In the genomic region with DNA sequence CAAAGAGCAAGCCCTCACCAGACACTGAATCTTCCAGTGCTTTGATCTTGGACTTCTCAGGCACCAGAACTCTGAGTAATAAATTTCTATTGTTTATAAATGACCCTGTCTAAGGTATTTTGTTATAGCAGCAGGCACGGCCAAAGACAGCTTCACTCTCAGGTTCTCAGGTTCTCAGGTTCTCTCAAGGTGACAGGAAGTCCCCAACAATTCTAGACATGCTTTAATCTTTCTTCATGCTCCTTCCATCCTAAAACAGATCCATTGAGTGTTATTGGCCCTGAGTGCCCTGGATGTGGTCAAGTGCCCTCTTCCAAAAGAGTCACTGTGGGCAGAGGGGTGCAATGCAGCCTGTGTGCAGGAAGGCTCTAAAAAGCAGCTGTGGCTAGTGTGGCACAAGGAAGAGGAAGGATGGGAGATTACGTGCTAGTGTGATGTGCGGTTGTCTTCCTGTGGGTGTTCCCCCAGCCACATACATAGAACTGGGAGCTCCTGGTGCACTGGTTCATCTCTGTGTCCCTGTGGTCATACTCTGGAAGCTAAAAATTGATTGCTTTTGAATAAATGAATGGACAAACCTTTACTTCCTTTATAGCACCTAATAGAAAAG, we compare ENCODE assay signal across 12 cellular contexts. TPM values are rescaled to one million over a fixed set of nuclear protein-coding genes. Genes with fewer than 3 reads are reported as not detected.
DNase-seq lines count a peak whose midpoint lies in the region; ATAC-seq and TF ChIP-seq lines count a peak whose summit lies in the region.
"Had no signal": no experiment of that assay in that cellular context is flagged by ENCODE, and none has a peak within 500 bp of the region (broad histone marks: within the 10 kb centered on the region; RNA-seq: fewer than 3 reads in every experiment).

No MANE protein-coding gene starts in this region.

- no peaks in the 10 kb centered on the region for H3K27me3 Mint-ChIP-seq in dendritic cell treated with granulocyte-macrophage colony-stimulating factor and Interleukin-4, amounts not matched to agents 40 ng/mL and 50 ng/mL, for 4 days

- H3K9me3 ChIP-seq in upper lobe of right lung, result no peaks in the 10 kb centered on the region
- H3K9me3 ChIP-seq: BE2C had no signal

- intact Hi-C loops in dendritic cell treated with granulocyte-macrophage colony-stimulating factor and Interleukin-4, amounts not matched to agents 40 ng/mL and 50 ng/mL, for 4 days (cut with micrococcal nuclease), result no loop called here
- intact Hi-C loops in upper lobe of right lung (cut with DNase I), result no loop called here

- peak; percentile 91 for ATAC-seq in upper lobe of right lung
- ATAC-seq in GM19452 (IDR thresholded peaks at IDR 0.05; ENCODE audit: unreplicated experiment), result no peak
- ATAC-seq in GM21423 (IDR thresholded peaks at IDR 0.05; ENCODE audit: unreplicated experiment), result no peak
- ATAC-seq: GM23338 had no signal

- no peaks in the 10 kb centered on the region for H3K27me3 ChIP-seq in upper lobe of right lung
- H3K27me3 ChIP-seq: BE2C had no signal

- no peak overlapping the region for H3K4me3 Mint-ChIP-seq in dendritic cell treated with granulocyte-macrophage colony-stimulating factor and Interleukin-4, amounts not matched to agents 40 ng/mL and 50 ng/mL, for 4 days
- H3K4me3 Mint-ChIP-seq: GM23338 had no signal

- DNase-seq in stimulated activated CD4-positive, alpha-beta T cell treated with anti-CD3 and anti-CD28 coated beads, Interleukin-1b, Interleukin-23, amount 100 ng/mL, for 48 hours, result peak; percentile 15
- DNase-seq in stimulated activated CD4-positive, alpha-beta T cell treated with anti-CD3 and anti-CD28 coated beads, Interleukin-2, amount 100 ng/mL, for 48 hours, result no peak
- DNase-seq in T-helper 9 cell, result peak; percentile 8
- DNase-seq in upper lobe of right lung, result peak; percentile 36
- no peak for DNase-seq in OCI-M2 (lab: John Stamatoyannopoulos, UW; ENCODE audit: unreplicated experiment)
- DNase-seq: BE2C, erythroblast, kidney glomerular epithelial cell had no signal

- H3K4me1 Mint-ChIP-seq in dendritic cell treated with granulocyte-macrophage colony-stimulating factor and Interleukin-4, amounts not matched to agents 40 ng/mL and 50 ng/mL, for 4 days (ENCODE audit: low read depth), result peaks cover 67% of the 10 kb centered on the region

- TF ChIP-seq CTCF in upper lobe of right lung (IDR thresholded peaks at IDR 0.05), result no peak

- H3K4me3 ChIP-seq in upper lobe of right lung, result no peak overlapping the region
- H3K4me3 ChIP-seq: GM23338 had no signal

- H3K36me3 Mint-ChIP-seq in dendritic cell treated with granulocyte-macrophage colony-stimulating factor and Interleukin-4, amounts not matched to agents 40 ng/mL and 50 ng/mL, for 4 days (ENCODE audit: low read depth), result no peaks in the 10 kb centered on the region

- no peaks in the 10 kb centered on the region for H3K9me3 Mint-ChIP-seq in dendritic cell treated with granulocyte-macrophage colony-stimulating factor and Interleukin-4, amounts not matched to agents 40 ng/mL and 50 ng/mL, for 4 days
- H3K9me3 Mint-ChIP-seq: GM23338 had no signal

- no peaks in the 10 kb centered on the region for H3K36me3 ChIP-seq in upper lobe of right lung
- H3K36me3 ChIP-seq: BE2C had no signal

- H3K27ac ChIP-seq in upper lobe of right lung, result no peak overlapping the region

- H3K27ac Mint-ChIP-seq in dendritic cell treated with granulocyte-macrophage colony-stimulating factor and Interleukin-4, amounts not matched to agents 40 ng/mL and 50 ng/mL, for 4 days, result peak overlapping the region; percentile 35
- H3K27ac Mint-ChIP-seq: GM23338 had no signal

- no peaks in the 10 kb centered on the region for H3K4me1 ChIP-seq in upper lobe of right lung
- H3K4me1 ChIP-seq: BE2C had no signal

RNA-seq across cellular contexts. Expression of a gene that starts 11.0 kb away (rescaled TPM):
- total RNA-seq in upper lobe of right lung, result 306 TPM

Comparison
In these comparisons a context has a peak if more than half of its experiments do, and no peak if none do; other contexts are left out.
1. DNase-seq: peak in stimulated activated CD4-positive, alpha-beta T cell treated with anti-CD3 and anti-CD28 coated beads, Interleukin-1b, Interleukin-23, amount 100 ng/mL, for 48 hours (single experiment), T-helper 9 cell (single experiment) and upper lobe of right lung (single experiment); none in stimulated activated CD4-positive, alpha-beta T cell treated with anti-CD3 and anti-CD28 coated beads, Interleukin-2, amount 100 ng/mL, for 48 hours (0 of 2) and OCI-M2 (single experiment).